28 cellular contexts compared by ENCODE assay signal in genomic region chr16:83793179-83793578, GRCh38. TPM values are rescaled to one million over a fixed set of nuclear protein-coding genes. Genes with fewer than 3 reads are reported as not detected.
DNase-seq lines count a peak whose midpoint lies in the region; ATAC-seq, FAIRE-seq and TF ChIP-seq lines count a peak whose summit lies in the region.
"Had no signal": no experiment of that assay in that cellular context is flagged by ENCODE, and none has a peak within 500 bp of the region (broad histone marks: within the 10 kb centered on the region; RNA-seq: fewer than 3 reads in every experiment).

No MANE protein-coding gene starts in this region.

- intact Hi-C loops in K562 (cut with micrococcal nuclease), result no loop called here

- H3K79me1 ChIP-seq in neuronal stem cell (ENCODE audit: low read depth, low read length), result peaks cover 1% of the 10 kb centered on the region

- H3K18ac ChIP-seq in neuronal stem cell (ENCODE audit: low read length), result no peak overlapping the region

- H3K9ac ChIP-seq in K562 (ENCODE audit: insufficient read depth in 1 of 2, low read depth in 2 of 2, low read length in 2 of 2) (no peak overlapping the region), neuronal stem cell (ENCODE audit: low read depth, low read length, poor library complexity) (no peak overlapping the region)

- CTCF ChIA-PET in K562 (lab: Yijun Ruan, JAX; ENCODE audit: low intra/inter-chr PET ratio), result interaction anchor here (0.6 kb wide), 1 partner anchor 344 kb away, joined by 3 read pairs; no protein-coding TSS in a partner anchor

- H2AFZ ChIP-seq in K562 (ENCODE audit: low read depth, low read length), result no peak overlapping the region
- H2AFZ ChIP-seq in neuronal stem cell (ENCODE audit: low read length), result no peak overlapping the region

- H3K4me3 Mint-ChIP-seq in T-helper 17 cell, result no peak overlapping the region
- H3K4me3 Mint-ChIP-seq: activated CD4-positive, alpha-beta T cell treated with anti-CD3 and anti-CD28 coated beads, Interleukin-2, amount 10 ng/mL, durations not matched to agents 7 days and 5 days; activated naive CD8-positive, alpha-beta T cell treated with anti-CD3 and anti-CD28 coated beads for 36 hours; activated T-helper 17 cell treated with anti-CD3 and anti-CD28 coated beads, Interleukin-2, amount 50 U/mL, for 72 hours; HFFc6; stimulated activated memory B cell treated with anti-CD40 and anti-IgM and Interleukin-4, amounts not matched to agents 10 μg/mL and 1 μg/mL and 100 μg/mL, for 72 hours had no signal

- no peak for FAIRE-seq in K562 (lab: Jason Lieb, UNC)
- FAIRE-seq: D721Med, keratinocyte, urothelium cell line had no signal

- no peak overlapping the region for H2BK120ac ChIP-seq in neuronal stem cell (ENCODE audit: low read depth, low read length)

- H3K36me3 Mint-ChIP-seq in T-helper 17 cell (ENCODE audit: low read depth), result peaks cover 5% of the 10 kb centered on the region
- H3K36me3 Mint-ChIP-seq: activated naive CD8-positive, alpha-beta T cell treated with anti-CD3 and anti-CD28 coated beads for 36 hours had no signal

- no peak overlapping the region for H2BK12ac ChIP-seq in neuronal stem cell (ENCODE audit: low read length)

- H4K91ac ChIP-seq in neuronal stem cell (ENCODE audit: low read depth, low read length, poor library complexity), result no peak overlapping the region

- H4K8ac ChIP-seq in neuronal stem cell (ENCODE audit: low read depth, low read length), result no peak overlapping the region

- H3K27me3 Mint-ChIP-seq in T-helper 17 cell, result peaks cover 34% of the 10 kb centered on the region
- H3K27me3 Mint-ChIP-seq: stimulated activated memory B cell treated with anti-CD40 and anti-IgM and Interleukin-4, amounts not matched to agents 10 μg/mL and 1 μg/mL and 100 μg/mL, for 72 hours had no signal

- BruUV-seq in K562 (replicated peaks; lab: Mats Ljungman, UMichigan), result no TSS peak

- no peak overlapping the region for H3K4me3 ChIP-seq in K562
- no peak overlapping the region for H3K4me3 ChIP-seq in neuronal stem cell (ENCODE audit: low read length in 2 of 2)
- H3K4me3 ChIP-seq: esophagus muscularis mucosa, gastroesophageal sphincter, lower lobe of right lung, smooth muscle cell, suprapubic skin had no signal

- H3K79me2 ChIP-seq in K562 (ENCODE audit: control insufficient read depth, insufficient read depth, low read length), result no peaks in the 10 kb centered on the region

- DNase-seq in NCI-H82 (lab: John Stamatoyannopoulos, UW) (peak; percentile 2), NCI-H82 treated with DMSO at 0.1 percent for 48 hours (lab: John Stamatoyannopoulos, UW; ENCODE audit: unreplicated experiment) (no peak), NCI-H2171 (lab: John Stamatoyannopoulos, UW) (peak; percentile 23), K562 (ENCODE audit: extremely low read depth in 1 of 4, low spot score in 3 of 4) (no peak), neuronal stem cell (ENCODE audit: low spot score) (no peak), AG08396 (ENCODE audit: low spot score) (no peak), T-helper 17 cell (no peak)
- DNase-seq: activated CD4-positive, alpha-beta T cell treated with anti-CD3 and anti-CD28 coated beads, Interleukin-2, amount 10 ng/mL, durations not matched to agents 7 days and 5 days; activated naive CD8-positive, alpha-beta T cell treated with anti-CD3 and anti-CD28 coated beads for 36 hours; C1 segment of cervical spinal cord; GF-D8; HFFc6; hypothalamus; KG1; lower lobe of right lung; NCI-H1436 treated with DMSO at 0.1 percent for 48 hours; NCI-H526 had no signal

- H3K27ac ChIP-seq in K562 (ENCODE audit: extremely low read depth, low read depth, low read length) (no peak overlapping the region), neuronal stem cell (replicated peaks; ENCODE audit: low read length) (no peak overlapping the region)
- H3K27ac ChIP-seq: esophagus muscularis mucosa, gastroesophageal sphincter, lower lobe of right lung, suprapubic skin had no signal

- no peaks in the 10 kb centered on the region; the same call in 1 of the 2 replicates for H4K20me1 ChIP-seq in K562 (replicated peaks; ENCODE audit: control insufficient read depth, insufficient read depth, low read length)

- H3K23ac ChIP-seq in neuronal stem cell (ENCODE audit: low read depth, low read length, poor library complexity), result peak overlapping the region; percentile 16

- no peak overlapping the region for H3K27ac Mint-ChIP-seq in T-helper 17 cell
- H3K27ac Mint-ChIP-seq: activated CD4-positive, alpha-beta T cell treated with anti-CD3 and anti-CD28 coated beads, Interleukin-2, amount 10 ng/mL, durations not matched to agents 7 days and 5 days; activated T-helper 17 cell treated with anti-CD3 and anti-CD28 coated beads, Interleukin-2, amount 50 U/mL, for 72 hours; HFFc6; stimulated activated memory B cell treated with anti-CD40 and anti-IgM and Interleukin-4, amounts not matched to agents 10 μg/mL and 1 μg/mL and 100 μg/mL, for 72 hours had no signal

- H2BK15ac ChIP-seq in neuronal stem cell (ENCODE audit: low read length), result no peak overlapping the region

- H3K4me2 ChIP-seq in K562 (ENCODE audit: insufficient read depth, low read length), result no peak overlapping the region
- H3K4me2 ChIP-seq in neuronal stem cell (ENCODE audit: insufficient read depth, low read length, poor library complexity, severe bottlenecking), result no peak overlapping the region
- H3K4me2 ChIP-seq: smooth muscle cell had no signal

- H3K9me3 ChIP-seq in K562 (replicated peaks; ENCODE audit: control insufficient read depth, insufficient read depth, low read depth, low read length), result no peaks in the 10 kb centered on the region
- H3K9me3 ChIP-seq in neuronal stem cell (replicated peaks in 1 of 2; ENCODE audit: control insufficient read depth in 2 of 2, insufficient read depth in 1 of 2, low read depth in 1 of 2, low read length in 2 of 2), result peaks cover 2 to 4% of the 10 kb centered on the region in 2 donors
- no peaks in the 10 kb centered on the region for H3K9me3 ChIP-seq in T-helper 17 cell (ENCODE audit: control insufficient read depth, low read length, poor library complexity, severe bottlenecking)
- H3K9me3 ChIP-seq: lower lobe of right lung, suprapubic skin had no signal

- H3K9me1 ChIP-seq in K562 (ENCODE audit: control insufficient read depth, insufficient read depth, low read length), result no peaks in the 10 kb centered on the region

- TF ChIP-seq POLR2A in K562 (conservative IDR thresholded peaks at IDR 0.05), result no peak

- TF ChIP-seq CTCF in K562 (IDR thresholded peaks at IDR 0.05 in 2 of 3, conservative IDR thresholded peaks at IDR 0.05 in 1 of 3; ENCODE audit: insufficient read depth in 2 of 3, low read depth in 1 of 3, low read length in 3 of 3), result peak in 1 of 3 experiments; percentile 6; a peak in 1 of 6 replicates

- ATAC-seq in K562 (peak; percentile 81), GM19395 (IDR thresholded peaks at IDR 0.05; ENCODE audit: unreplicated experiment) (no peak), T-helper 17 cell (no peak)
- ATAC-seq: gastroesophageal sphincter; lower lobe of right lung; Right ventricle myocardium inferior; stimulated activated memory B cell treated with anti-CD40 and anti-IgM and Interleukin-4, amounts not matched to agents 10 μg/mL and 1 μg/mL and 100 μg/mL, for 72 hours had no signal

- in situ Hi-C loops in K562 (cut with MboI), result no loop called here

- H3K14ac ChIP-seq in neuronal stem cell (ENCODE audit: low read length), result no peak overlapping the region

- no peak overlapping the region for H3K4ac ChIP-seq in neuronal stem cell (ENCODE audit: low read length)

- H3K4me1 ChIP-seq in K562 (replicated peaks in 1 of 2; ENCODE audit: control insufficient read depth in 2 of 2, insufficient read depth in 2 of 2, low read length in 2 of 2) (no peaks in the 10 kb centered on the region), neuronal stem cell (ENCODE audit: control insufficient read depth in 2 of 2, insufficient read depth in 1 of 2, low read depth in 1 of 2, low read length in 2 of 2) (peaks cover 2 to 17% of the 10 kb centered on the region in 2 donors)
- H3K4me1 ChIP-seq: esophagus muscularis mucosa, gastroesophageal sphincter, lower lobe of right lung, suprapubic skin had no signal

- no peak for TF ChIP-seq RAD21 in K562 (CRISPR knock-in tag; conservative IDR thresholded peaks at IDR 0.05 in 1 of 2, IDR thresholded peaks at IDR 0.05 in 1 of 2)

- WGBS in K562 (ENCODE audit: insufficient coverage, low coverage, missing lambda C conversion rate), result under 1% methylated on average over 9 of the region's 9 CpGs
- WGBS in neuronal stem cell (ENCODE audit: extremely low coverage in 2 of 2, insufficient read length in 2 of 2, insufficient replicate concordance in 1 of 2), 2 donors, result no CpG with 5 or more reads among the region's 9 CpGs

- no peaks in the 10 kb centered on the region for H3K36me3 ChIP-seq in K562 (ENCODE audit: control insufficient read depth, insufficient read depth, low read length)
- H3K36me3 ChIP-seq in neuronal stem cell (replicated peaks in 1 of 2; ENCODE audit: control insufficient read depth in 2 of 2, insufficient read depth in 2 of 2, low read length in 2 of 2), result no peaks in the 10 kb centered on the region
- H3K36me3 ChIP-seq: gastroesophageal sphincter, lower lobe of right lung, suprapubic skin had no signal

- peaks cover 2% of the 10 kb centered on the region for H3K4me1 Mint-ChIP-seq in T-helper 17 cell
- H3K4me1 Mint-ChIP-seq: activated T-helper 17 cell treated with anti-CD3 and anti-CD28 coated beads, Interleukin-2, amount 50 U/mL, for 72 hours had no signal

- no peak for TF ChIP-seq EP300 in K562 (IDR thresholded peaks at IDR 0.05; ENCODE audit: low read length)

- POLR2A ChIA-PET in K562 (lab: Yijun Ruan, JAX), result no interaction called here

- H2BK5ac ChIP-seq in neuronal stem cell (ENCODE audit: low read length), result no peak overlapping the region

- H2AK5ac ChIP-seq in neuronal stem cell (ENCODE audit: low read depth, low read length), result no peak overlapping the region

- H3K27me3 ChIP-seq in K562 (ENCODE audit: control insufficient read depth in 2 of 2, insufficient read depth in 2 of 2, low read length in 2 of 2) (peaks cover 56 to 60% of the 10 kb centered on the region in 2 experiments), neuronal stem cell (ENCODE audit: control insufficient read depth in 3 of 3, insufficient read depth in 3 of 3, low read depth in 1 of 3, low read length in 3 of 3) (no peaks in the 10 kb centered on the region)
- H3K27me3 ChIP-seq: esophagus muscularis mucosa, gastroesophageal sphincter, suprapubic skin had no signal

RNA-seq across cellular contexts. Expression of gene HSBP1, which starts 14.6 kb away (rescaled TPM):
- 20.4 and 22.1 TPM in 2 replicates for total RNA-seq in K562 (2011; cell fraction: chromatin; rRNA removed; ENCODE audit: low replicate concordance)
- total RNA-seq in K562 (2011; cell fraction: nucleolus; rRNA removed), result 17.9 and 20.3 TPM in 2 replicates
- 19.2 and 31.9 TPM in 2 replicates for total RNA-seq in K562 (2011; cell fraction: nucleoplasm; rRNA removed)
- total RNA-seq in K562 (2014; rRNA removed) (180 and 218 TPM in 2 replicates), K562 (2014; rRNA removed; fragmentation: Illumina TruSeq; extraction: Trizol) (157 and 161 TPM in 2 replicates), K562 (2015; rRNA removed; fragmentation: Illumina TruSeq; extraction: Trizol) (152 and 172 TPM in 2 replicates), K562 (2021) (156 and 175 TPM in 2 replicates), T-helper 17 cell (10 to 100 TPM; 23.1 to 23.8 TPM)
- polyA plus RNA-seq in K562 (2011; rRNA removed) (191 and 257 TPM in 2 replicates), K562 (2014; fragmentation: Illumina TruSeq; extraction: Trizol) (84.9 and 112 TPM in 2 replicates), K562 (2014; fragmentation: Nextera tagmentation; extraction: Ambion mirVana) (100 to 1,000 TPM; 619 to 677 TPM), K562 (2014; rRNA removed) (204 and 301 TPM in 2 replicates)
- 49.3 and 72.5 TPM in 2 replicates for polyA plus RNA-seq in K562 (2011; cell fraction: cytosol; rRNA removed)
- polyA plus RNA-seq in K562 (2011; cell fraction: nucleus; rRNA removed), result 61.5 and 101 TPM in 2 replicates
- polyA plus RNA-seq in K562 (2012), result 147 and 385 TPM in 2 replicates
- polyA minus RNA-seq in K562 (2011; rRNA and poly(A)+ RNA removed), result 137 and 158 TPM in 2 replicates
- polyA minus RNA-seq in K562 (2011; cell fraction: cytosol; rRNA and poly(A)+ RNA removed), result 30.6 and 37.9 TPM in 2 replicates
- polyA minus RNA-seq in K562 (2011; cell fraction: nucleus; rRNA and poly(A)+ RNA removed), result 15.1 and 25.3 TPM in 2 replicates
- 276 TPM for polyA plus RNA-seq in neuronal stem cell (2013, experiment 1 of 2)
- 269 TPM for polyA plus RNA-seq in neuronal stem cell (2013, experiment 2 of 2)

Comparison
In these comparisons a context has a peak if more than half of its experiments do, and no peak if none do; other contexts are left out.
1. DNase-seq: peak in NCI-H82 (single experiment) and NCI-H2171 (single experiment); none in NCI-H82 treated with DMSO at 0.1 percent for 48 hours (single experiment), K562 (0 of 4), neuronal stem cell (single experiment), AG08396 (single experiment) and T-helper 17 cell (0 of 3).